8 cellular contexts compared by ENCODE assay signal in the genomic region with DNA sequence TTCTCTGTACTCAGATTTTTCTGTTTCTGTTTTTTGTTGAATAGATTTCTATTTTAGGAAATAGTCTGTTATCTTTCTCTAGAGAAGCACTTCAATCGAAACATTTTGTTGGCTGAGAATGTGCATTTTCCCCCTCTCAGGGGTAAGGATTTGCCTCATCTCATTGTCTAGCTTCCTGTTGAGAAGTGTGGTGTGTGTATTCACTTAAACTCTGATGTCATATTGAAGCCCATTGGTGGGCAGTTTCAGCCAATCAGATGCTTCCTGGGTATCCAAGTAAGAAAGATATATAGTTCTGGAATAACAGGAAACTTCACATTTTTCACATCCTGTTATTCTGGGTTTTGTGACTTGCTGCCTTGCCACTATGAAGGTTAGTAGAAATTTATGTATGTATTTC.
DNase-seq lines count a peak whose midpoint lies in the region; ATAC-seq and TF ChIP-seq lines count a peak whose summit lies in the region.

No MANE protein-coding gene starts in this region.

- TF ChIP-seq CTCF in NB4 (IDR thresholded peaks at IDR 0.05; ENCODE audit: low read depth, low read length) (no peak), chondrocyte (IDR thresholded peaks at IDR 0.05) (no peak)

- ATAC-seq in activated T-cell treated with anti-CD3 and anti-CD28 coated beads, Interleukin-2, amount 50 U/mL, for 4 hours: peak; percentile 59 to 63
- peak; percentile 58 for ATAC-seq in HG02588 (IDR thresholded peaks at IDR 0.05; ENCODE audit: unreplicated experiment)

- TF ChIP-seq POLR2A in NB4 (IDR thresholded peaks at IDR 0.05; ENCODE audit: extremely low read depth, insufficient read length): no peak

- no peak overlapping the region for H3K4me3 Mint-ChIP-seq in activated T-cell treated with anti-CD3 and anti-CD28 coated beads, Interleukin-2, amount 50 U/mL, for 4 hours
- peak overlapping the region; percentile 68 for H3K4me3 Mint-ChIP-seq in chondrocyte (ENCODE audit: unreplicated experiment)

- no peak overlapping the region for H3K4me3 ChIP-seq in NB4 (ENCODE audit: low read depth, low read length)

- peaks cover 24% of the 10 kb centered on the region for H3K36me3 Mint-ChIP-seq in activated T-cell treated with anti-CD3 and anti-CD28 coated beads, Interleukin-2, amount 50 U/mL, for 4 hours (ENCODE audit: insufficient read depth)
- peaks cover 12% of the 10 kb centered on the region for H3K36me3 Mint-ChIP-seq in chondrocyte (ENCODE audit: low read depth)

- DNase-seq in activated T-cell treated with anti-CD3 and anti-CD28 coated beads, Interleukin-2, amount 50 U/mL, for 4 hours: no peak
- DNase-seq in activated T-cell treated with anti-CD3 and anti-CD28 coated beads, Interleukin-2, amount 50 U/mL, for 1 hour: no peak
- DNase-seq in NB4 (ENCODE audit: low read depth): peak; percentile 54
- no peak for DNase-seq in chondrocyte (ENCODE audit: low spot score)
- peak; percentile 30 for DNase-seq in midbrain (lab: John Stamatoyannopoulos, UW)
- DNase-seq in 8988T: no peak
- no peak for DNase-seq in NCI-H526 treated with DMSO at 0.1 percent for 48 hours (lab: John Stamatoyannopoulos, UW)

- no peaks in the 10 kb centered on the region for H3K9me3 Mint-ChIP-seq in activated T-cell treated with anti-CD3 and anti-CD28 coated beads, Interleukin-2, amount 50 U/mL, for 4 hours
- H3K9me3 Mint-ChIP-seq in chondrocyte (ENCODE audit: low read depth): no peaks in the 10 kb centered on the region

- peaks cover 65% of the 10 kb centered on the region for H3K4me1 Mint-ChIP-seq in activated T-cell treated with anti-CD3 and anti-CD28 coated beads, Interleukin-2, amount 50 U/mL, for 4 hours (ENCODE audit: low read depth)
- peaks cover 72% of the 10 kb centered on the region for H3K4me1 Mint-ChIP-seq in chondrocyte (ENCODE audit: low read depth)

- no peaks in the 10 kb centered on the region for H3K27me3 Mint-ChIP-seq in activated T-cell treated with anti-CD3 and anti-CD28 coated beads, Interleukin-2, amount 50 U/mL, for 4 hours (ENCODE audit: low read depth)
- H3K27me3 Mint-ChIP-seq in chondrocyte (ENCODE audit: low read depth): no peaks in the 10 kb centered on the region

- peak overlapping the region; percentile 97 for H3K27ac Mint-ChIP-seq in chondrocyte (ENCODE audit: unreplicated experiment)

Comparison
In these comparisons a context has a peak if more than half of its experiments do, and no peak if none do; other contexts are left out.
1. DNase-seq: peak in NB4 (single experiment) and midbrain (single experiment); none in activated T-cell treated with anti-CD3 and anti-CD28 coated beads, Interleukin-2, amount 50 U/mL, for 4 hours (single experiment), activated T-cell treated with anti-CD3 and anti-CD28 coated beads, Interleukin-2, amount 50 U/mL, for 1 hour (single experiment), chondrocyte (single experiment), 8988T (single experiment) and NCI-H526 treated with DMSO at 0.1 percent for 48 hours (single experiment).